10 cellular contexts compared by ENCODE assay signal in the genomic region with DNA sequence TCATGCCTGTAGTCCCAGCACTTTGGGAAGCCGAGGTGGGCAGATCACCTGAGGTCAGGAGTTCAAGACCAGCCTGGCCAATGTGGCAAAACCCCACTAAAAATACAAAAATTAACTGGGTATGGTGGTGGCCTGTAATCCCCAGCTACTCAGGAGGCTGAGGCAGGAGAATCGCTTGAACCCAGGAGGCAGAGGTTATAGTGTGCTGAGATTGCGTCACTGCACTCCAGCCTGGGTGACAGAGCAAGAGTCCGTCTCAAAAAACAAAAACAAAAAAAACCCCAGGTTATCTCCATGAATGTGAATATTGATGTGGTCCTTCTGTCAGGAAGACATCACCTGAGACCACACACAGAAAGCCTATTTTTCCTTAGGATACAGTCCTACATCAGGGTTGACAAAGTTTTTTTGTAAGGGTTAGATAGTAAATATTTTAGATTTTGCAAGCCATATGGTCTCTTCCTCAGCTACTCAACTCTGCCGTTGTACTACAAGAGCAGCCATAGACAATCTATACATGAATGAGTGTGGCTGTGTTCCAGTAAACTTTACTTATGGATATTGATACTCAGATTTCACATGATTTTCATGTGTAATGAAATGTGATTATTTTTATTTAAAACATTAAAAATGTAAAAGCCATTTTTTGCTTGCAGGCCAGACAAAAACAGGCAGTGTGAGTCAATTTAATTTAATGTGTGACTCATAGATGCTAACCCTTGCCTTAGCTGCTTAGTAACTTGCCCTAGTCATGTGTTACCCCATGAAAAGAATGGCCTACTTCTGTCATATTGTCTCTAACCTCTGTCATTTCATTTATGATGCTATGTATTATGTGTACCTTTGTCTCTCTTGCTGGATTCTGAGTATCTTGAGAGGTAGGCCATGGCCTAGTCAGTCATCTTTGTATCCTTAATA.
DNase-seq lines count a peak whose midpoint lies in the region; ATAC-seq, FAIRE-seq and TF ChIP-seq lines count a peak whose summit lies in the region.
"Had no signal": no experiment of that assay in that cellular context is flagged by ENCODE, and none has a peak within 500 bp of the region (broad histone marks: within the 10 kb centered on the region; RNA-seq: fewer than 3 reads in every experiment).

No MANE protein-coding gene starts in this region.

- H3K4me3 ChIP-seq in A673 (ENCODE audit: low read depth, low read length, poor library complexity, severe bottlenecking) (no peak overlapping the region), bronchial epithelial cell (ENCODE audit: low read depth, low read length) (no peak overlapping the region), mesenchymal stem cell (ENCODE audit: insufficient read depth in 1 of 2, low read depth in 1 of 2, low read length in 2 of 2) (peak overlapping the region in 1 of 2 experiments; percentile 43)

- DNase-seq in A673 (ENCODE audit: low spot score): peak; percentile 30
- DNase-seq in HTR-8/SVneo (ENCODE audit: insufficient read length, low spot score): peak; percentile 23
- DNase-seq in bronchial epithelial cell (ENCODE audit: low read depth): peak; percentile 90
- peak; percentile 82 for DNase-seq in mesenchymal stem cell
- no peak for DNase-seq in activated CD8-positive, alpha-beta memory T cell treated with anti-CD3 and anti-CD28 coated beads, Interleukin-2, amount 10 ng/mL, durations not matched to agents 7 days and 5 days
- DNase-seq in KBM-7: no peak
- no peak for DNase-seq in NCI-H1105 treated with DMSO at 0.1 percent for 48 hours (lab: John Stamatoyannopoulos, UW)
- DNase-seq: CD8-positive, alpha-beta memory T cell; stimulated activated CD8-positive, alpha-beta memory T cell treated with anti-CD3 and anti-CD28 coated beads, Interleukin-4, amount 100 ng/mL, for 48 hours had no signal

- no peak overlapping the region for H3K27ac ChIP-seq in A673 (ENCODE audit: low read depth, low read length, poor library complexity, severe bottlenecking)
- H3K27ac ChIP-seq in mesenchymal stem cell (ENCODE audit: low read length, poor library complexity, severe bottlenecking): peak overlapping the region; percentile 85

- no peak overlapping the region for H3K23ac ChIP-seq in mesenchymal stem cell (ENCODE audit: low read length in 2 of 2)

- TF ChIP-seq CTCF in A673 (conservative IDR thresholded peaks at IDR 0.05; ENCODE audit: low read depth, low read length) (no peak), bronchial epithelial cell (IDR thresholded peaks at IDR 0.05; ENCODE audit: insufficient read depth, low read length, severe bottlenecking) (no peak)

- peak overlapping the region; percentile 80 for H2AK5ac ChIP-seq in mesenchymal stem cell (ENCODE audit: low read length, severe bottlenecking)

- peak overlapping the region in 1 of 2 experiments; percentile 43 for H3K18ac ChIP-seq in mesenchymal stem cell (ENCODE audit: low read depth in 1 of 2, low read length in 2 of 2)

- H3K36me3 Mint-ChIP-seq in activated CD8-positive, alpha-beta memory T cell treated with anti-CD3 and anti-CD28 coated beads, Interleukin-2, amount 10 ng/mL, durations not matched to agents 7 days and 5 days: no peaks in the 10 kb centered on the region
- H3K36me3 Mint-ChIP-seq: CD8-positive, alpha-beta memory T cell had no signal

- BruUV-seq in A673 (replicated peaks; lab: Mats Ljungman, UMichigan): no TSS peak

- H2BK15ac ChIP-seq in mesenchymal stem cell (ENCODE audit: low read depth, poor library complexity, severe bottlenecking): no peak overlapping the region

- H3K27ac Mint-ChIP-seq in activated CD8-positive, alpha-beta memory T cell treated with anti-CD3 and anti-CD28 coated beads, Interleukin-2, amount 10 ng/mL, durations not matched to agents 7 days and 5 days: no peak overlapping the region
- H3K27ac Mint-ChIP-seq: CD8-positive, alpha-beta memory T cell had no signal

- H3K4me1 ChIP-seq in A673 (ENCODE audit: insufficient read depth, low read length, poor library complexity, severe bottlenecking): peaks cover 13% of the 10 kb centered on the region
- H3K4me1 ChIP-seq in mesenchymal stem cell (ENCODE audit: control insufficient read depth, insufficient read depth, low read depth, low read length): peaks cover 6% of the 10 kb centered on the region

- H3K9me3 Mint-ChIP-seq in activated CD8-positive, alpha-beta memory T cell treated with anti-CD3 and anti-CD28 coated beads, Interleukin-2, amount 10 ng/mL, durations not matched to agents 7 days and 5 days (ENCODE audit: low read depth): no peaks in the 10 kb centered on the region

- FAIRE-seq in HTR-8/SVneo (lab: Jason Lieb, UNC) (no peak), bronchial epithelial cell (lab: Jason Lieb, UNC) (no peak)

- no peak for ATAC-seq in GM21717 (IDR thresholded peaks at IDR 0.05; ENCODE audit: unreplicated experiment)
- no peak for ATAC-seq in activated CD8-positive, alpha-beta memory T cell treated with anti-CD3 and anti-CD28 coated beads, Interleukin-2, amount 10 ng/mL, durations not matched to agents 7 days and 5 days

- CTCF ChIA-PET in A673 (lab: Charles Lee): no interaction called here
- CTCF ChIA-PET in activated CD8-positive, alpha-beta memory T cell treated with anti-CD3 and anti-CD28 coated beads, Interleukin-2, amount 10 ng/mL, durations not matched to agents 7 days and 5 days (lab: Charles Lee): no interaction called here

- in situ Hi-C loops in KBM-7 (cut with MboI; ENCODE audit: low pct_unique_long_range_greater_than_20kb, low sequenced_read_pairs): no loop called here

- no peak overlapping the region for H3K4me2 ChIP-seq in mesenchymal stem cell (ENCODE audit: low read length, poor library complexity, severe bottlenecking)

- peak overlapping the region in 1 of 2 experiments; percentile 71 for H2BK12ac ChIP-seq in mesenchymal stem cell (ENCODE audit: low read length in 2 of 2)

- POLR2A ChIA-PET in A673 (lab: Charles Lee; ENCODE audit: low non-redundant PET): no interaction called here

- no peak overlapping the region for H2AFZ ChIP-seq in mesenchymal stem cell (ENCODE audit: low read depth, low read length)

- H3K27me3 ChIP-seq in A673 (replicated peaks; ENCODE audit: insufficient read depth, low read depth, low read length, poor library complexity): no peaks in the 10 kb centered on the region
- no peaks in the 10 kb centered on the region for H3K27me3 ChIP-seq in bronchial epithelial cell (ENCODE audit: control insufficient read depth, insufficient read depth, low read length)
- no peaks in the 10 kb centered on the region for H3K27me3 ChIP-seq in mesenchymal stem cell (ENCODE audit: control insufficient read depth in 1 of 2, insufficient read depth in 1 of 2, low read length in 2 of 2)

- H3K79me1 ChIP-seq in mesenchymal stem cell (replicated peaks; ENCODE audit: low read length, poor library complexity, severe bottlenecking): peaks cover 16% of the 10 kb centered on the region

- no peak overlapping the region for H3K4me3 Mint-ChIP-seq in activated CD8-positive, alpha-beta memory T cell treated with anti-CD3 and anti-CD28 coated beads, Interleukin-2, amount 10 ng/mL, durations not matched to agents 7 days and 5 days
- H3K4me3 Mint-ChIP-seq: CD8-positive, alpha-beta memory T cell had no signal

- no peak overlapping the region for H2BK5ac ChIP-seq in mesenchymal stem cell (ENCODE audit: low read depth, low read length, poor library complexity, severe bottlenecking)

- H3K4ac ChIP-seq in mesenchymal stem cell (ENCODE audit: low read depth in 1 of 2, low read length in 2 of 2): peak overlapping the region in 1 of 2 experiments; percentile 82

- peak overlapping the region; percentile 34 for H4K91ac ChIP-seq in mesenchymal stem cell (ENCODE audit: low read length)

- H3K36me3 ChIP-seq in A673 (ENCODE audit: insufficient read depth, low read length, poor library complexity, severe bottlenecking) (no peaks in the 10 kb centered on the region), bronchial epithelial cell (ENCODE audit: control insufficient read depth, insufficient read depth, low read length) (no peaks in the 10 kb centered on the region), mesenchymal stem cell (ENCODE audit: control insufficient read depth in 1 of 2, insufficient read depth in 2 of 2, low read depth in 1 of 2, low read length in 2 of 2) (peaks cover 0 to 3% of the 10 kb centered on the region in 2 experiments)

- no peak overlapping the region for H2BK120ac ChIP-seq in mesenchymal stem cell (ENCODE audit: low read depth, low read length)

- H4K8ac ChIP-seq in mesenchymal stem cell (ENCODE audit: low read length): no peak overlapping the region

- H3K27me3 Mint-ChIP-seq in activated CD8-positive, alpha-beta memory T cell treated with anti-CD3 and anti-CD28 coated beads, Interleukin-2, amount 10 ng/mL, durations not matched to agents 7 days and 5 days: peaks cover 2% of the 10 kb centered on the region

- intact Hi-C loops in A673 (cut with micrococcal nuclease; ENCODE audit: unreplicated experiment): no loop called here

- peak overlapping the region in 1 of 2 experiments; percentile 48 for H3K14ac ChIP-seq in mesenchymal stem cell (ENCODE audit: low read length in 2 of 2)

- 78% methylated on average over 2 of the region's 5 CpGs for WGBS in mesenchymal stem cell

- H3K9ac ChIP-seq in mesenchymal stem cell (ENCODE audit: low read length): peak overlapping the region; percentile 88

- H3K9me3 ChIP-seq in A673 (ENCODE audit: low read depth, low read length, poor library complexity, severe bottlenecking) (no peaks in the 10 kb centered on the region), mesenchymal stem cell (ENCODE audit: control insufficient read depth, low read length) (no peaks in the 10 kb centered on the region)

- H3K4me1 Mint-ChIP-seq in activated CD8-positive, alpha-beta memory T cell treated with anti-CD3 and anti-CD28 coated beads, Interleukin-2, amount 10 ng/mL, durations not matched to agents 7 days and 5 days: no peaks in the 10 kb centered on the region
- H3K4me1 Mint-ChIP-seq: CD8-positive, alpha-beta memory T cell had no signal

Comparison
In these comparisons a context has a peak if more than half of its experiments do, and no peak if none do; other contexts are left out.
1. DNase-seq: peak in A673 (single experiment), HTR-8/SVneo (single experiment), bronchial epithelial cell (single experiment) and mesenchymal stem cell (single experiment); none in activated CD8-positive, alpha-beta memory T cell treated with anti-CD3 and anti-CD28 coated beads, Interleukin-2, amount 10 ng/mL, durations not matched to agents 7 days and 5 days (single experiment), KBM-7 (single experiment) and NCI-H1105 treated with DMSO at 0.1 percent for 48 hours (single experiment).